Comparison of ENCODE assay signal across 1 cellular context in genomic region chr13:27448308-27448707, GRCh38.
TF ChIP-seq lines count a peak whose summit lies in the region.

No MANE protein-coding gene starts in this region.

TF ChIP-seq in HepG2, 621 proteins besides CTCF, POLR2A, EP300 and RAD21:
- TF ChIP-seq TEF (CRISPR knock-in tag; IDR thresholded peaks at IDR 0.05) (no peak), CBX5 (CRISPR knock-in tag; IDR thresholded peaks at IDR 0.05; ENCODE audit: borderline replicate concordance) (no peak), ZSCAN12 (CRISPR knock-in tag; IDR thresholded peaks at IDR 0.05) (no peak), ATM (IDR thresholded peaks at IDR 0.05; ENCODE audit: borderline replicate concordance) (no peak), PTBP1 (IDR thresholded peaks at IDR 0.05; ENCODE audit: low read depth, low read length, poor library complexity, severe bottlenecking) (no peak), MAX (IDR thresholded peaks at IDR 0.05) (no peak), HOXD1 (CRISPR knock-in tag; IDR thresholded peaks at IDR 0.05) (no peak), ZNF746 (CRISPR knock-in tag; IDR thresholded peaks at IDR 0.05) (no peak), ZNF740 (CRISPR knock-in tag; IDR thresholded peaks at IDR 0.05) (no peak), GATAD2A (CRISPR knock-in tag; IDR thresholded peaks at IDR 0.05) (no peak), ZNF781 (CRISPR knock-in tag; IDR thresholded peaks at IDR 0.05; ENCODE audit: borderline replicate concordance, not compliant biosample characterization) (no peak), ZNF30 (CRISPR knock-in tag; IDR thresholded peaks at IDR 0.05) (no peak), ZNF761 (CRISPR knock-in tag; conservative IDR thresholded peaks at IDR 0.05) (no peak), ATF7-NPFF (CRISPR knock-in tag; IDR thresholded peaks at IDR 0.05; ENCODE audit: low read depth) (no peak), FOXP1 (IDR thresholded peaks at IDR 0.05) (no peak), FOXP1 (CRISPR knock-in tag; IDR thresholded peaks at IDR 0.05) (no peak)
